ENCODE assay signal across 8 cellular contexts in the genomic region with DNA sequence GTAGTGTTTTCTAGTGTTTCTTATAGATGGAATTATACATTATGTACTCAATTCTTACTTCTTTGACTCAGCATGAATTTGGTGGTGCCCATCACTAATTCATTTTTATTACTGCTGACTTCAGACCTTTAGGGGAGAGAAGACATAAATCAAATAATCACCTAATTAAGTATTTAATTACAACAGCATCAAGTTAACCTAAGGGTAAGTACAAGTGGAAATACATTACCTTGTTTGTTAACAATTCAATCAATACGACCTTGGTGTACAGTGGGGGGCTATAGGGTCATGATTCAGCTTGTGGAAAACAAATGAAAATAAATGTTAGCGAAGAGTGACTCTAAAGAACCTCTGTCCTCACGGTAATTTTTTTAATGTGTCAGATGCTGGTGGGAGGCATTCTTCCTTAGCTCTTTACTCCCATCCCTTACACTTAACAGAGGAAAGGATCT. TPM values are rescaled to one million over a fixed set of nuclear protein-coding genes. Genes with fewer than 3 reads are reported as not detected.
DNase-seq lines count a peak whose midpoint lies in the region; ATAC-seq and TF ChIP-seq lines count a peak whose summit lies in the region.

No MANE protein-coding gene starts in this region.

- intact Hi-C loops in heart left ventricle (cut with DNase I) (loop anchor here in 8 of 10 donors (2.0 to 10.0 kb wide), 8 partner anchors 88 to 351 kb away; no protein-coding TSS in a partner anchor), Right ventricle myocardium superior (cut with DNase I) (loop anchor here (5.0 to 10.0 kb wide), 3 partner anchors 101 to 352 kb away; a partner anchor contains a TSS), breast epithelium (cut with DNase I; ENCODE audit: low total_unique reads) (loop anchor here (10.0 kb wide), 1 partner anchor 261 kb away; a partner anchor contains a TSS), uterus (cut with DNase I; ENCODE audit: low total_unique reads) (loop anchor here (10.0 kb wide), 1 partner anchor 179 kb away; no protein-coding TSS in a partner anchor)

- H3K4me1 ChIP-seq in heart left ventricle (peaks cover 0 to 39% (median 27%) of the 10 kb centered on the region in 12 donors), breast epithelium (peaks cover 0 to 8% of the 10 kb centered on the region in 2 donors), mononuclear cell (ENCODE audit: insufficient read depth, low read length) (peaks cover 30% of the 10 kb centered on the region), uterus (peaks cover 0 to 3% of the 10 kb centered on the region in 2 donors)

- peak overlapping the region; percentile 90 to 98 (median 96) for H3K27ac ChIP-seq in heart left ventricle
- peak overlapping the region; percentile 95 to 98 for H3K27ac ChIP-seq in breast epithelium
- peak overlapping the region; percentile 95 to 97 for H3K27ac ChIP-seq in uterus

- peak overlapping the region; percentile 58 to 98 (median 84) for H3K4me3 ChIP-seq in heart left ventricle
- H3K4me3 ChIP-seq in breast epithelium = peak overlapping the region; percentile 73 to 94 (median 85)
- peak overlapping the region; percentile 95 for H3K4me3 ChIP-seq in mononuclear cell (ENCODE audit: low read length)
- peak overlapping the region; percentile 69 to 89 for H3K4me3 ChIP-seq in uterus

- H3K9me3 ChIP-seq in heart left ventricle (no peaks in the 10 kb centered on the region), breast epithelium (no peaks in the 10 kb centered on the region), mononuclear cell (ENCODE audit: low read depth, low read length) (no peaks in the 10 kb centered on the region), uterus (no peaks in the 10 kb centered on the region)

- H3K27me3 ChIP-seq in heart left ventricle (no peaks in the 10 kb centered on the region), breast epithelium (no peaks in the 10 kb centered on the region), mononuclear cell (ENCODE audit: insufficient read depth, low read length) (no peaks in the 10 kb centered on the region), uterus (no peaks in the 10 kb centered on the region)

- TF ChIP-seq CTCF in heart left ventricle (IDR thresholded peaks at IDR 0.05) (no peak), breast epithelium (IDR thresholded peaks at IDR 0.05) (peak in 1 of 3 donors; percentile 35), uterus (IDR thresholded peaks at IDR 0.05) (no peak)

- peaks cover 0 to 21% (median 14%) of the 10 kb centered on the region in 9 donors for H3K36me3 ChIP-seq in heart left ventricle
- no peaks in the 10 kb centered on the region for H3K36me3 ChIP-seq in breast epithelium
- H3K36me3 ChIP-seq in uterus = no peaks in the 10 kb centered on the region

- WGBS in heart left ventricle, 4 donors = 3 to 8% (median 7%) methylated on average over 3 of the region's 3 CpGs

- no peak for TF ChIP-seq POLR2A in heart left ventricle (IDR thresholded peaks at IDR 0.05)
- peak; percentile 13 for TF ChIP-seq POLR2A in breast epithelium (IDR thresholded peaks at IDR 0.05)
- no peak for TF ChIP-seq POLR2A in uterus (IDR thresholded peaks at IDR 0.05)

- no peak for ATAC-seq in heart left ventricle
- no peak for ATAC-seq in Right ventricle myocardium superior (ENCODE audit: poor library complexity)

- DNase-seq in heart left ventricle (no peak), Right ventricle myocardium superior (no peak), breast epithelium (ENCODE audit: low spot score in 2 of 2) (no peak), uterus (no peak), NCI-H226 (no peak), NCI-H2227 (lab: John Stamatoyannopoulos, UW; ENCODE audit: unreplicated experiment) (no peak), NCI-H1048 (lab: John Stamatoyannopoulos, UW) (no peak)

RNA-seq across cellular contexts. Expression of a gene that starts 0.5 kb away (rescaled TPM):
- 10 to 100 TPM; 15.4 to 38.2 (median 24.9) TPM for total RNA-seq in heart left ventricle
- polyA plus RNA-seq in heart left ventricle = 10 to 100 TPM in 1 of 2 donors, 1 to 10 TPM in 1; 9.1 to 15.1 TPM
- 28.1 TPM for total RNA-seq in Right ventricle myocardium superior
- 100 to 1,000 TPM in 1 of 3 donors, 10 to 100 TPM in 2; 79.0 to 112 (median 91.4) TPM for total RNA-seq in breast epithelium
- 111 TPM for total RNA-seq in mononuclear cell
- 10 to 100 TPM; 39.2 to 89.0 (median 79.8) TPM for total RNA-seq in uterus
